In genomic region chr7:98110249-98111022, GRCh38 we compare ENCODE assay signal across 11 cellular contexts. TPM values are rescaled to one million over a fixed set of nuclear protein-coding genes. Genes with fewer than 3 reads are reported as not detected.
A peak's percentile ranks its signal among the peaks of the same experiment; 100 is the strongest.
DNase-seq lines count a peak whose midpoint lies in the region; ATAC-seq and TF ChIP-seq lines count a peak whose summit lies in the region.
"Had no signal": no experiment of that assay in that cellular context is flagged by ENCODE, and none has a peak within 500 bp of the region (broad histone marks: within the 10 kb centered on the region; RNA-seq: fewer than 3 reads in every experiment).

No MANE protein-coding gene starts in this region.

- peak in 5 of 7 donors; percentile 5 to 59 (median 39) for DNase-seq in adrenal gland
- peak; percentile 23 to 64 (median 62) for DNase-seq in right cardiac atrium
- no peak for DNase-seq in Karpas-422
- DNase-seq: NCI-H187 treated with DMSO at 0.1 percent for 48 hours, ovary had no signal

- no peak for TF ChIP-seq CTCF in adrenal gland (IDR thresholded peaks at IDR 0.05)

- peaks cover 24% of the 10 kb centered on the region for H3K79me2 ChIP-seq in Karpas-422 (ENCODE audit: low read length)

- intact Hi-C loops in adrenal gland (cut with DNase I) (no loop called here), right cardiac atrium (cut with DNase I) (loop anchor here in 1 of 4 donors (5.0 kb wide), 1 partner anchor 57 kb away; no protein-coding TSS in a partner anchor)

- H3K9me3 ChIP-seq in HUES6 (ENCODE audit: control insufficient read depth, insufficient read depth, low read depth, low read length) (no peaks in the 10 kb centered on the region), adrenal gland (replicated peaks in 1 of 3) (no peaks in the 10 kb centered on the region), right cardiac atrium (ENCODE audit: control insufficient read depth, low read length) (no peaks in the 10 kb centered on the region), neuron (ENCODE audit: low read length) (no peaks in the 10 kb centered on the region), Karpas-422 (ENCODE audit: low read length) (no peaks in the 10 kb centered on the region)
- H3K9me3 ChIP-seq: ovary, SJSA1 had no signal

- H3K4me1 ChIP-seq in HUES6 (ENCODE audit: control insufficient read depth, insufficient read depth, low read length), result peaks cover 23% of the 10 kb centered on the region
- H3K4me1 ChIP-seq in adrenal gland (replicated peaks in 1 of 2), result peaks cover 18 to 41% of the 10 kb centered on the region in 2 donors
- H3K4me1 ChIP-seq in right cardiac atrium (ENCODE audit: control insufficient read depth, insufficient read depth, low read length), result no peaks in the 10 kb centered on the region
- peaks cover 23% of the 10 kb centered on the region for H3K4me1 ChIP-seq in neuron (ENCODE audit: insufficient read depth, low read length)
- peaks cover 12% of the 10 kb centered on the region for H3K4me1 ChIP-seq in Karpas-422 (ENCODE audit: low read length)
- H3K4me1 ChIP-seq: SJSA1 had no signal

- WGBS in adrenal gland, 4 donors, result 52 to 63% (median 55%) methylated on average over 11 of the region's 11 CpGs
- 35% methylated on average over 11 of the region's 11 CpGs for WGBS in right cardiac atrium

- no peak overlapping the region for H3K4me2 ChIP-seq in Karpas-422 (ENCODE audit: low read depth, low read length, poor library complexity, severe bottlenecking)

- H3K27me3 ChIP-seq in HUES6 (ENCODE audit: control insufficient read depth, insufficient read depth, low read length), result no peaks in the 10 kb centered on the region
- no peaks in the 10 kb centered on the region for H3K27me3 ChIP-seq in adrenal gland
- no peaks in the 10 kb centered on the region for H3K27me3 ChIP-seq in right cardiac atrium (ENCODE audit: control insufficient read depth, insufficient read depth)
- H3K27me3 ChIP-seq in neuron (ENCODE audit: insufficient read depth, low read length), result no peaks in the 10 kb centered on the region
- H3K27me3 ChIP-seq in Karpas-422 (ENCODE audit: low read length), result no peaks in the 10 kb centered on the region
- H3K27me3 ChIP-seq: ovary, SJSA1 had no signal

- H2AFZ ChIP-seq in neuron (ENCODE audit: low read depth, low read length) (no peak overlapping the region), Karpas-422 (ENCODE audit: low read length) (no peak overlapping the region)

- H3K9me2 ChIP-seq in Karpas-422 (replicated peaks; ENCODE audit: insufficient read depth, low read length), result no peaks in the 10 kb centered on the region

- H4K20me1 ChIP-seq in Karpas-422 (ENCODE audit: insufficient read depth, low read depth, low read length), result peaks cover 50% of the 10 kb centered on the region

- H3K4me3 ChIP-seq in HUES6 (ENCODE audit: low read depth, low read length), result peak overlapping the region; percentile 28; the same call in 1 of the 2 replicates
- no peak overlapping the region for H3K4me3 ChIP-seq in adrenal gland
- peak overlapping the region; percentile 26 for H3K4me3 ChIP-seq in right cardiac atrium (ENCODE audit: low read length)
- H3K4me3 ChIP-seq in neuron (ENCODE audit: low read length), result peak overlapping the region; percentile 10
- H3K4me3 ChIP-seq in Karpas-422 (ENCODE audit: low read length), result no peak overlapping the region
- H3K4me3 ChIP-seq: ovary, SJSA1 had no signal

- TF ChIP-seq POLR2A in adrenal gland (IDR thresholded peaks at IDR 0.05), result peak in 1 of 2 donors; percentile 40

- ATAC-seq in right cardiac atrium, result peak; percentile 62 to 82
- ATAC-seq in HG03521 (IDR thresholded peaks at IDR 0.05; ENCODE audit: unreplicated experiment), result no peak
- no peak for ATAC-seq in HG03520 (IDR thresholded peaks at IDR 0.05; ENCODE audit: unreplicated experiment)
- ATAC-seq in HG03196 (IDR thresholded peaks at IDR 0.05; ENCODE audit: unreplicated experiment), result no peak

- H3K9ac ChIP-seq in HUES6 (ENCODE audit: low read length), result no peak overlapping the region
- H3K9ac ChIP-seq in Karpas-422 (ENCODE audit: low read length), result no peak overlapping the region

- H3K27ac ChIP-seq in HUES6 (ENCODE audit: low read depth, low read length), result peak overlapping the region; percentile 54; the same call in 1 of the 2 replicates
- peak overlapping the region in 4 of 5 donors; percentile 4 to 35 (median 16) for H3K27ac ChIP-seq in adrenal gland
- H3K27ac ChIP-seq in right cardiac atrium (ENCODE audit: low read length), result peak overlapping the region; percentile 18
- H3K27ac ChIP-seq in Karpas-422 (ENCODE audit: low read length), result no peak overlapping the region
- H3K27ac ChIP-seq: ovary, SJSA1 had no signal

- H3K36me3 ChIP-seq in HUES6 (ENCODE audit: control insufficient read depth, insufficient read depth, low read length), result no peaks in the 10 kb centered on the region
- no peaks in the 10 kb centered on the region for H3K36me3 ChIP-seq in adrenal gland (replicated peaks in 1 of 2)
- no peaks in the 10 kb centered on the region for H3K36me3 ChIP-seq in neuron (ENCODE audit: insufficient read depth, low read length)
- H3K36me3 ChIP-seq in Karpas-422 (ENCODE audit: insufficient read depth, low read length), result no peaks in the 10 kb centered on the region
- H3K36me3 ChIP-seq: ovary had no signal

RNA-seq across cellular contexts. Expression of gene LMTK2, which starts 3.8 kb away (rescaled TPM):
- total RNA-seq in adrenal gland (10 to 100 TPM; 19.7 to 36.2 (median 24.3) TPM), right cardiac atrium (10 to 100 TPM; 36.4 to 38.5 (median 37.1) TPM)
- polyA plus RNA-seq in adrenal gland (10 to 100 TPM in 1 of 3 donors, 1 to 10 TPM in 2; 3.4 to 16.5 (median 5.6) TPM), right cardiac atrium (13.1 TPM)
- total RNA-seq in Karpas-422 (2014; rRNA removed; shearing (Covaris generic); ENCODE audit: low replicate concordance), result 7.5 and 9.1 TPM in 2 replicates

Comparison
In these comparisons a context has a peak if more than half of its experiments do, and no peak if none do; other contexts are left out.
1. H3K4me3 ChIP-seq: peak in HUES6 (single experiment), right cardiac atrium (single experiment) and neuron (single experiment); none in adrenal gland (0 of 4) and Karpas-422 (single experiment).
2. ATAC-seq: peak in right cardiac atrium (2 of 2); none in HG03521 (single experiment), HG03520 (single experiment) and HG03196 (single experiment).